In the genomic region with DNA sequence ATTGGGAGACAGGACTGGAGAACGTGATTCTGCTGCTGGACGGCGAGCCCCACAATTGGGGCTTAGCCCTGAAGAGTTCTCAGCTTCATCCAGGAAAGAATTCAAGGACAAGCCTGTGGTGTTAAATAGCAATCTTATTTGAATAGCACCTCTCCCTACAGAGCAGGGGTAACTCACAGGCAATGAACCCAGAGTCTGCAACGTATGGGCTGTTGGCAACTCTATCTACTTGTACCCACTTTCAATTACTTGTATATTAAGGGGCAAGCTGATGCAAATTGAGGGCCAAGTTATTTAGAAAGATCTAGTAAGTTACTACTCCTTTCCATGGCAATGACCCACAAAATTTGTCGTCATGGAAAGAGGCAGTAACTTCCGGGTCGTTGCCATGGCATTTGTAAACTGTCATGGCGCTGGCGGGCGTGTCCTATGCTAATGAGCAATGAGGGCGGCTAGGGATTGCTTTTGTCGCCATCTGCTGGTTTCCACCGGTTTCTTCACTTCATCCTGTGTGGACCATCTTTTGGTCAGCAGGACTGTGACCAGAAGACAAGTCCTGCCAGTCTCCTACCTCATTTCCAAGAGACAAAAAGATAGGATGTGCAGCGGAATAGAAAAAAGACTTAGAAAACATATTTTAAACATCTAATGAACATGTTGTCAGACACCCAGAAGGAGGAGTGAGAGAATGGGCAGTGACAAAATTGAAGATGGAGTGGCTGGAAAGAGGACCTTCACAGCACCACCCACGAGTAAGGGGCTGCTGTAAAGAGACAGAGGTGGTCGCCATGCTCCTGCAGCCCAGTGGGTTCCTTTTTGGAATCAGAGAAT, we compare ENCODE assay signal across 8 cellular contexts. TPM values are rescaled to one million over a fixed set of nuclear protein-coding genes. Genes with fewer than 3 reads are reported as not detected.
DNase-seq lines count a peak whose midpoint lies in the region; ATAC-seq, FAIRE-seq and TF ChIP-seq lines count a peak whose summit lies in the region.

No MANE protein-coding gene starts in this region.

- no peaks in the 10 kb centered on the region for H3K9me3 ChIP-seq in AG04450 (ENCODE audit: control insufficient read depth, insufficient read depth, low read length)

- H3K27ac ChIP-seq in AG04450 (ENCODE audit: low read depth, low read length): no peak overlapping the region

- no peaks in the 10 kb centered on the region for H3K9me3 Mint-ChIP-seq in WTC11

- CTCF ChIA-PET in AG04450 (lab: Charles Lee) (interaction anchor here (0.7 to 3.9 kb wide), 12 partner anchors 11 to 175 kb away, joined by 3 to 110 read pairs (median 5); no protein-coding TSS in a partner anchor), WTC11 (lab: Charles Lee) (interaction anchor here (0.5 to 2.6 kb wide), 4 partner anchors 80 to 175 kb away, joined by 4 to 31 read pairs (median 10); no protein-coding TSS in a partner anchor)

- peak overlapping the region; percentile 47 for H3K4me3 Mint-ChIP-seq in WTC11

- DNase-seq in AG04450 (ENCODE audit: low read depth, low spot score) (peak; percentile 79), NCI-H226 (peak; percentile 82), WTC11 (ENCODE audit: low spot score) (peak; percentile 93), bronchial epithelial cell (ENCODE audit: low read depth) (peak; percentile 85)
- DNase-seq in stimulated activated CD4-positive, alpha-beta T cell treated with anti-CD3 and anti-CD28 coated beads, Interleukin-12 subunit alpha, Interleukin-12 subunit beta, amount 100 ng/mL, for 48 hours (ENCODE audit: low read depth in 2 of 3, low spot score in 1 of 3): peak; percentile 89 to 96 (median 92)

- no peaks in the 10 kb centered on the region for H3K36me3 ChIP-seq in bronchial epithelial cell (ENCODE audit: control insufficient read depth, insufficient read depth, low read length)

- H3K27ac Mint-ChIP-seq in WTC11: peak overlapping the region; percentile 57; the same call in 1 of the 2 replicates

- ATAC-seq in GM19023 (IDR thresholded peaks at IDR 0.05; ENCODE audit: unreplicated experiment) (peak; percentile 85), HG03196 (IDR thresholded peaks at IDR 0.05; ENCODE audit: unreplicated experiment) (peak; percentile 94), WTC11 (peak; percentile 98)

- H3K4me3 ChIP-seq in AG04450 (ENCODE audit: low read depth, low read length) (no peak overlapping the region), bronchial epithelial cell (ENCODE audit: low read depth, low read length) (no peak overlapping the region)

- no peaks in the 10 kb centered on the region for H3K36me3 Mint-ChIP-seq in WTC11

- POLR2A ChIA-PET in AG04450 (lab: Yijun Ruan, JAX) (no interaction called here), WTC11 (lab: Charles Lee) (no interaction called here)

- H3K27me3 ChIP-seq in AG04450 (ENCODE audit: control insufficient read depth, insufficient read depth, low read length) (no peaks in the 10 kb centered on the region), bronchial epithelial cell (ENCODE audit: control insufficient read depth, insufficient read depth, low read length) (no peaks in the 10 kb centered on the region)

- peaks cover 5% of the 10 kb centered on the region; the same call in 1 of the 2 replicates for H3K4me1 Mint-ChIP-seq in WTC11

- no peak for FAIRE-seq in bronchial epithelial cell (lab: Jason Lieb, UNC)
- peak; percentile 65 for FAIRE-seq in islet of Langerhans (lab: Jason Lieb, UNC)

- TF ChIP-seq CTCF in AG04450 (IDR thresholded peaks at IDR 0.05; ENCODE audit: low read depth, low read length) (peak; percentile 90), WTC11 (IDR thresholded peaks at IDR 0.05) (peak; percentile 68), bronchial epithelial cell (IDR thresholded peaks at IDR 0.05; ENCODE audit: insufficient read depth, low read length, severe bottlenecking) (peak; percentile 78)

- H3K27me3 Mint-ChIP-seq in WTC11 (ENCODE audit: low read depth): peaks cover 2% of the 10 kb centered on the region; the same call in 1 of the 2 replicates

TF ChIP-seq in WTC11, 78 proteins besides CTCF, POLR2A, EP300 and RAD21:
- TF ChIP-seq GABPB1 (CRISPR knock-in tag; IDR thresholded peaks at IDR 0.05) (peak; percentile 92), ESRRA (CRISPR knock-in tag; IDR thresholded peaks at IDR 0.05; ENCODE audit: borderline replicate concordance) (no peak), SP1 (CRISPR knock-in tag; conservative IDR thresholded peaks at IDR 0.05) (peak; percentile 97), TEAD1 (CRISPR knock-in tag; IDR thresholded peaks at IDR 0.05) (peak; percentile 60; the same call in 1 of the 2 replicates), RORB (CRISPR knock-in tag; IDR thresholded peaks at IDR 0.05) (no peak), IRF2 (CRISPR knock-in tag; IDR thresholded peaks at IDR 0.05; ENCODE audit: borderline replicate concordance, low read depth) (no peak), CREM (CRISPR knock-in tag; IDR thresholded peaks at IDR 0.05) (peak; percentile 67; the same call in 1 of the 2 replicates), NR2C2 (CRISPR knock-in tag; IDR thresholded peaks at IDR 0.05) (peak; percentile 98)
- TF ChIP-seq, protein P1, sequence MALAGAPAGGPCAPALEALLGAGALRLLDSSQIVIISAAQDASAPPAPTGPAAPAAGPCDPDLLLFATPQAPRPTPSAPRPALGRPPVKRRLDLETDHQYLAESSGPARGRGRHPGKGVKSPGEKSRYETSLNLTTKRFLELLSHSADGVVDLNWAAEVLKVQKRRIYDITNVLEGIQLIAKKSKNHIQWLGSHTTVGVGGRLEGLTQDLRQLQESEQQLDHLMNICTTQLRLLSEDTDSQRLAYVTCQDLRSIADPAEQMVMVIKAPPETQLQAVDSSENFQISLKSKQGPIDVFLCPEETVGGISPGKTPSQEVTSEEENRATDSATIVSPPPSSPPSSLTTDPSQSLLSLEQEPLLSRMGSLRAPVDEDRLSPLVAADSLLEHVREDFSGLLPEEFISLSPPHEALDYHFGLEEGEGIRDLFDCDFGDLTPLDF (CRISPR knock-in tag; IDR thresholded peaks at IDR 0.05): no peak

RNA-seq across cellular contexts. Expression of gene SH3BP5, which starts 45.8 kb away (rescaled TPM):
- polyA plus RNA-seq in AG04450 (2011; rRNA removed): 15.5 and 16.6 TPM in 2 replicates
- 10.8 and 11.4 TPM in 2 replicates for polyA minus RNA-seq in AG04450 (2011; rRNA and poly(A)+ RNA removed)
- 5.1 to 7.2 TPM (median 5.9 TPM) in 3 replicates for total RNA-seq in WTC11 (2021)
- 3.6 and 6.3 TPM in 2 replicates for total RNA-seq in bronchial epithelial cell

RNA-seq across cellular contexts. Expression of gene METTL6, which starts 49.2 kb away (rescaled TPM):
- 23.0 and 25.9 TPM in 2 replicates for polyA plus RNA-seq in AG04450 (2011; rRNA removed)
- polyA minus RNA-seq in AG04450 (2011; rRNA and poly(A)+ RNA removed): 14.6 and 19.3 TPM in 2 replicates
- 13.7 to 18.2 TPM (median 17.5 TPM) in 3 replicates for total RNA-seq in WTC11 (2021)
- 41.3 TPM in 2 replicates for total RNA-seq in bronchial epithelial cell

RNA-seq across cellular contexts. Expression of gene EAF1, which starts 49.2 kb away (rescaled TPM):
- 9.7 and 11.0 TPM in 2 replicates for polyA plus RNA-seq in AG04450 (2011; rRNA removed)
- polyA minus RNA-seq in AG04450 (2011; rRNA and poly(A)+ RNA removed): 20.2 and 21.2 TPM in 2 replicates
- total RNA-seq in WTC11 (2021): 23.9 to 26.1 TPM (median 25.4 TPM) in 3 replicates
- total RNA-seq in bronchial epithelial cell: 34.0 and 34.2 TPM in 2 replicates
